Comparison of ENCODE assay signal across 11 cellular contexts in genomic region chr9:4464911-4465513, GRCh38. TPM values are rescaled to one million over a fixed set of nuclear protein-coding genes. Genes with fewer than 3 reads are reported as not detected.
DNase-seq lines count a peak whose midpoint lies in the region; ATAC-seq and TF ChIP-seq lines count a peak whose summit lies in the region.
"Had no signal": no experiment of that assay in that cellular context is flagged by ENCODE, and none has a peak within 500 bp of the region (broad histone marks: within the 10 kb centered on the region; RNA-seq: fewer than 3 reads in every experiment).

No MANE protein-coding gene starts in this region.

- TF ChIP-seq EP300 in stomach (IDR thresholded peaks at IDR 0.05), result no peak

- 91 to 96% methylated on average over 6 to 11 of the region's 11 CpGs for whole genome bisulfite sequencing in endodermal cell (ENCODE audit: insufficient coverage in 1 of 2, insufficient read length in 1 of 2), 2 experiments
- WGBS in stomach, 5 donors, result 85 to 92% (median 87%) methylated on average over 11 of the region's 11 CpGs

- H3K9ac ChIP-seq in endodermal cell (ENCODE audit: extremely low read depth, low read length, poor library complexity, severe bottlenecking), result no peak overlapping the region

- H3K4me3 ChIP-seq in endodermal cell (ENCODE audit: low read length) (no peak overlapping the region), stomach (no peak overlapping the region)

- H3K9me3 Mint-ChIP-seq in endodermal cell, result peaks cover 20% of the 10 kb centered on the region

- no peaks in the 10 kb centered on the region for H3K9me3 ChIP-seq in endodermal cell (ENCODE audit: control insufficient read depth, low read length)
- no peaks in the 10 kb centered on the region for H3K9me3 ChIP-seq in stomach

- H3K4me1 ChIP-seq in endodermal cell (ENCODE audit: control insufficient read depth, insufficient read depth, low read length) (no peaks in the 10 kb centered on the region), stomach (no peaks in the 10 kb centered on the region)

- no peak for TF ChIP-seq POLR2A in stomach (IDR thresholded peaks at IDR 0.05)

- H3K36me3 ChIP-seq in endodermal cell (ENCODE audit: control insufficient read depth, insufficient read depth, low read length) (no peaks in the 10 kb centered on the region), stomach (no peaks in the 10 kb centered on the region)

- DNase-seq in fibroblast of gingiva (ENCODE audit: low read depth) (peak; percentile 56), endodermal cell (no peak), 8988T (no peak), stomach (no peak)
- no peak for DNase-seq in stimulated activated CD4-positive, alpha-beta T cell treated with anti-CD3 and anti-CD28 coated beads, Interleukin-4, amount 100 ng/mL, for 24 hours
- DNase-seq: COR-L47, NCI-H1092 had no signal

- no peaks in the 10 kb centered on the region for H3K4me1 Mint-ChIP-seq in endodermal cell

- ATAC-seq in GM18508 (IDR thresholded peaks at IDR 0.05; ENCODE audit: insufficient read depth, unreplicated experiment) (peak; percentile 95), GM21381 (IDR thresholded peaks at IDR 0.05; ENCODE audit: unreplicated experiment) (peak; percentile 95), HG03064 (IDR thresholded peaks at IDR 0.05; ENCODE audit: low read depth, unreplicated experiment) (peak; percentile 95)
- ATAC-seq: Right ventricle myocardium inferior had no signal

- intact Hi-C loops in stomach (cut with DNase I; ENCODE audit: low total_unique reads), result no loop called here

- H3K27me3 ChIP-seq in endodermal cell (ENCODE audit: control insufficient read depth, insufficient read depth, low read length, poor library complexity, severe bottlenecking) (no peaks in the 10 kb centered on the region), stomach (no peaks in the 10 kb centered on the region)

- H3K27ac ChIP-seq in endodermal cell (ENCODE audit: low read depth, low read length), result no peak overlapping the region
- H3K27ac ChIP-seq in stomach, result no peak overlapping the region

- H3K27me3 Mint-ChIP-seq in endodermal cell (ENCODE audit: insufficient read depth), result peaks cover 2% of the 10 kb centered on the region

- no peak overlapping the region for H3K4me3 Mint-ChIP-seq in endodermal cell

- TF ChIP-seq CTCF in endodermal cell (conservative IDR thresholded peaks at IDR 0.05), result no peak
- TF ChIP-seq CTCF in stomach (IDR thresholded peaks at IDR 0.05), result no peak

- no peak overlapping the region for H3K27ac Mint-ChIP-seq in endodermal cell

- peaks cover 5% of the 10 kb centered on the region for H3K36me3 Mint-ChIP-seq in endodermal cell (ENCODE audit: low read depth)

RNA-seq across cellular contexts. Expression of gene SLC1A1, which starts 25.3 kb away (rescaled TPM):
- total RNA-seq in endodermal cell, result 10 to 100 TPM in 1 of 2 donors, 1 to 10 TPM in 1; 5.5 to 11.3 TPM
- 9.8 TPM for polyA plus RNA-seq in endodermal cell (2013, experiment 1 of 2)
- polyA plus RNA-seq in endodermal cell (2013, experiment 2 of 2), result 10.8 TPM
- 10 to 100 TPM in 1 of 5 donors, 1 to 10 TPM in 2, under 1 TPM in 1, not detected in 1; 0.58 to 13.3 (median 6.1) TPM for total RNA-seq in stomach
- 1 to 10 TPM; 1.4 to 2.7 (median 2.1) TPM for polyA plus RNA-seq in stomach
